1 cellular context compared by ENCODE assay signal in genomic region chr15:42921049-42921731, GRCh38.
TF ChIP-seq lines count a peak whose summit lies in the region.

No MANE protein-coding gene starts in this region.

TF ChIP-seq in SK-N-SH treated with all-trans-retinoic acid at 6 μM for 48 hours, 23 proteins besides CTCF, POLR2A, EP300 and RAD21 (continued from another document):
- no peak for TF ChIP-seq POU6F1 (CRISPR knock-in tag; IDR thresholded peaks at IDR 0.05; ENCODE audit: borderline replicate concordance, low read depth)
- TF ChIP-seq PATZ1 (CRISPR knock-in tag; IDR thresholded peaks at IDR 0.05; ENCODE audit: borderline replicate concordance): no peak
- no peak for TF ChIP-seq ESRRG (CRISPR knock-in tag; IDR thresholded peaks at IDR 0.05)
- TF ChIP-seq TSHZ2 (CRISPR knock-in tag; IDR thresholded peaks at IDR 0.05): no peak
- TF ChIP-seq ZFP3 (CRISPR knock-in tag; IDR thresholded peaks at IDR 0.05): no peak
- no peak for TF ChIP-seq GLIS3 (CRISPR knock-in tag; IDR thresholded peaks at IDR 0.05)
TF ChIP-seq in SK-N-SH treated with all-trans-retinoic acid at 6 μM for 48 hours: peak in this region for 0.
